ENCODE assay signal across 29 cellular contexts in the genomic region with DNA sequence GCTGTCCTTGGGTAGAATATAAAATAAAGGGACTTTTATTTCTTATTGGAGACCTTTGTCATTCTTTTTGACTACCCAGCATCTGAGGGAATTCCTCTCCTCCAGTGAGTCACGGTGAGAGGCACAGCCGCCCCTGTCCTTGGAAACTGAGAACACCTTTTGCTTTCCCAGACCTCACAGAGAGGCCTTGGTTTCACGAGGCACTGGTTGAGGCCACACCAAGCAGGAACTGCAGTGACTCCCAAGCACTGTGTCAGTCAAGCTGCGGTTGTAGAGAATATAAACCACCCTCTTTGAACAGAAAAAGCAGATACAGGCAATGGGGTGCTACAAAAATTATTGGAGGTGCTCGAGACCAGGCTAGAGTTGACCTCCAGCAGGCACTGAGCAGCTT. TPM values are rescaled to one million over a fixed set of nuclear protein-coding genes. Genes with fewer than 3 reads are reported as not detected.
"Had no signal": no experiment of that assay in that cellular context is flagged by ENCODE, and none has a peak within 500 bp of the region (broad histone marks: within the 10 kb centered on the region; RNA-seq: fewer than 3 reads in every experiment).

No MANE protein-coding gene starts in this region.

- H3K9me3 ChIP-seq: MG63, Peyer's patch, SJSA1 had no signal

- H3K4me3 ChIP-seq: MG63, PC-9, Peyer's patch, SJSA1, SK-N-MC had no signal

- H3K36me3 ChIP-seq: MG63, SJSA1 had no signal

- ATAC-seq: Right ventricle myocardium inferior had no signal

- DNase-seq: IMR-90; Karpas-422; KG1; MG63; NCI-H1092; NCI-H1105 treated with DMSO at 0.1 percent for 48 hours; NCI-H1417 treated with DMSO at 0.1 percent for 48 hours; NCI-H146; NCI-H1694 treated with DMSO at 0.1 percent for 48 hours; NCI-H1930; NCI-H2081; NCI-H2107; NCI-H226; NCI-H446; NCI-H510A; NCI-H524 treated with DMSO at 0.1 percent for 48 hours; NCI-H69; NCI-H774; NK-92 treated with Interleukin-12 subunit alpha and Interleukin-12 subunit beta, amount 100 ng/mL, for 24 hours; PC-9; Peyer's patch; SHP77 treated with DMSO at 0.1 percent for 48 hours had no signal

- H3K4me1 ChIP-seq: Peyer's patch, SJSA1 had no signal

- H3K27me3 ChIP-seq: MG63, Peyer's patch, SJSA1 had no signal

- H3K27ac ChIP-seq: PC-9, Peyer's patch, SJSA1, SK-N-MC had no signal

RNA-seq across cellular contexts. Expression of a gene that starts 16.4 kb away (rescaled TPM):
- total RNA-seq: HepG2, HT1080, IMR-90, OCI-LY7, PC-9, Peyer's patch, Right ventricle myocardium inferior, RPMI7951, SJSA1 had no signal
- polyA plus RNA-seq: HepG2, IMR-90 had no signal

RNA-seq across cellular contexts. Expression of a gene that starts 33.3 kb away (rescaled TPM):
- total RNA-seq: HT1080 had no signal

RNA-seq across cellular contexts. Expression of a gene that starts 44.4 kb away (rescaled TPM):
- total RNA-seq: HT1080, IMR-90, Peyer's patch, SJSA1 had no signal
- polyA plus RNA-seq: HepG2, IMR-90 had no signal
